1 cellular context compared by ENCODE assay signal in genomic region chr7:158375034-158375433, GRCh38.
TF ChIP-seq lines count a peak whose summit lies in the region.

No MANE protein-coding gene starts in this region.

TF ChIP-seq in GM23338, 12 proteins besides CTCF, POLR2A, EP300 and RAD21 (continued from another document):
- no peak for TF ChIP-seq NANOG (IDR thresholded peaks at IDR 0.05; ENCODE audit: borderline replicate concordance)
- TF ChIP-seq ZNF331 (CRISPR knock-in tag; IDR thresholded peaks at IDR 0.05; ENCODE audit: low read depth): no peak
- no peak for TF ChIP-seq ZNF114 (CRISPR knock-in tag; IDR thresholded peaks at IDR 0.05)
- no peak for TF ChIP-seq EZH2phosphoT487 (IDR thresholded peaks at IDR 0.05; ENCODE audit: unreplicated experiment)
